In the genomic region with DNA sequence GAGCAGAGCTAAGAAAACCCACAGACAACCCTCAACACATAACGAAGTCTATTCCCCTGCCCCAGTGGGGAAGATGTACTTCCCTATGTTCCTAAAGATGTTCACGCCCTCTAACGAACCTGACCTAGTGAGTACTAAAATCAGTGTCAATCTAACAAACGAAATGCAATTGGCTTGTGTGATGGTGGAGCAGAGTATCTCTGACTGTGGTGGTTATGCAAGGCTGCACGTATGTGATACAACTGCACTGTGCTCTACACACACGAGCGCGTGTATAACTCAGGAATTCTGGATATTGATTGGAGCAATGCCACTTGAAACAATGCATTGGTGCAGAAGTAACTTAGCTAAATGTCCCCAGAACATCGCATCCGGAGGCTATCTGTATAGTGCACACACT, we compare ENCODE assay signal across 8 cellular contexts. TPM values are rescaled to one million over a fixed set of nuclear protein-coding genes. Genes with fewer than 3 reads are reported as not detected.
DNase-seq lines count a peak whose midpoint lies in the region; ATAC-seq, FAIRE-seq and TF ChIP-seq lines count a peak whose summit lies in the region.

No MANE protein-coding gene starts in this region.

- H3F3A ChIP-seq in PC-3 (ENCODE audit: low read length, unreplicated experiment) = no peaks in the 10 kb centered on the region

- H3K36me3 ChIP-seq in PC-3 (ENCODE audit: low read depth, low read length) (no peaks in the 10 kb centered on the region), osteoblast (ENCODE audit: insufficient read depth, low read length) (peaks cover 15% of the 10 kb centered on the region)

- ATAC-seq in PC-3 (no peak), HG02763 (IDR thresholded peaks at IDR 0.05; ENCODE audit: unreplicated experiment) (no peak), GM21360 (IDR thresholded peaks at IDR 0.05; ENCODE audit: unreplicated experiment) (no peak)

- TF ChIP-seq POLR2A in GM12892 (IDR thresholded peaks at IDR 0.05; ENCODE audit: low read depth, low read length) (no peak), erythroblast (IDR thresholded peaks at IDR 0.05; ENCODE audit: low read length) (no peak)

- FAIRE-seq in GM12892 (lab: Jason Lieb, UNC) = peak; percentile 24

- H3K27me3 ChIP-seq in PC-3 (ENCODE audit: low read length) = no peaks in the 10 kb centered on the region
- no peaks in the 10 kb centered on the region for H3K27me3 ChIP-seq in osteoblast (ENCODE audit: insufficient read depth, low read length)

- H3K27ac ChIP-seq in PC-3 (ENCODE audit: low read length) (no peak overlapping the region), osteoblast (ENCODE audit: low read depth, low read length) (peak overlapping the region; percentile 54)

- POLR2A ChIA-PET in PC-3 (lab: Charles Lee; ENCODE audit: unreplicated experiment) = no interaction called here

- peaks cover 4% of the 10 kb centered on the region for H3K4me1 ChIP-seq in PC-3 (ENCODE audit: insufficient read depth, low read length)
- peaks cover 23% of the 10 kb centered on the region for H3K4me1 ChIP-seq in osteoblast (ENCODE audit: insufficient read depth, low read length)

- H3K79me2 ChIP-seq in PC-3 (ENCODE audit: low read length) (peaks cover 41% of the 10 kb centered on the region), osteoblast (ENCODE audit: insufficient read depth, low read length) (peaks cover 46% of the 10 kb centered on the region)

- H3K4me2 ChIP-seq in PC-3 (ENCODE audit: low read length) (peak overlapping the region; percentile 86), osteoblast (ENCODE audit: insufficient read depth, low read length) (peak overlapping the region; percentile 94)

- BruUV-seq in PC-3 (replicated peaks; lab: Mats Ljungman, UMichigan) = TSS peak; percentile 37

- CTCF ChIA-PET in PC-3 (lab: Charles Lee) = no interaction called here

- peak overlapping the region; percentile 89 for H3K9ac ChIP-seq in PC-3 (ENCODE audit: low read length)

- H4K20me1 ChIP-seq in PC-3 (ENCODE audit: low read length) = 0 out of 2 replicates have a peak, but pooled peaks cover 4% of the 10 kb centered on the region
- H4K20me1 ChIP-seq in osteoblast (ENCODE audit: insufficient read depth, low read length) = peaks cover 23% of the 10 kb centered on the region

- no peaks in the 10 kb centered on the region for H3K9me3 ChIP-seq in PC-3 (ENCODE audit: low read length)
- H3K9me3 ChIP-seq in osteoblast (ENCODE audit: low read depth, low read length) = no peaks in the 10 kb centered on the region

- H3K4me3 ChIP-seq in PC-3 (ENCODE audit: low read length) = peak overlapping the region; percentile 75
- peak overlapping the region; percentile 79 for H3K4me3 ChIP-seq in osteoblast (ENCODE audit: insufficient read depth, low read length)

- no peak for TF ChIP-seq CTCF in PC-3 (conservative IDR thresholded peaks at IDR 0.05; ENCODE audit: low read depth, low read length)
- TF ChIP-seq CTCF in osteoblast (IDR thresholded peaks at IDR 0.05; ENCODE audit: extremely low read depth, low read depth, low read length) = no peak

- H3K9me2 ChIP-seq in PC-3 (replicated peaks; ENCODE audit: low read length) = no peaks in the 10 kb centered on the region

- H2AFZ ChIP-seq in PC-3 (ENCODE audit: low read length) (peak overlapping the region; percentile 40; the same call in 1 of the 2 replicates), osteoblast (ENCODE audit: low read length) (peak overlapping the region; percentile 63)

- intact Hi-C loops in PC-3 (cut with micrococcal nuclease) = loop anchor here (5.0 to 10.0 kb wide), 2 partner anchors 76 to 204 kb away; a partner anchor contains a TSS

- DNase-seq in GM12892 (ENCODE audit: insufficient read length) (no peak), PC-3 (peak; percentile 8), erythroblast (lab: John Stamatoyannopoulos, UW) (peak; percentile 43 to 51), osteoblast (ENCODE audit: insufficient read length, low spot score, missing footprints) (peak; percentile 69), islet precursor cell (no peak), NCI-H446 treated with DMSO at 0.1 percent for 48 hours (lab: John Stamatoyannopoulos, UW) (no peak)

RNA-seq across cellular contexts. Expression of a gene that starts 1.3 kb away (rescaled TPM):
- 3.7 TPM for polyA plus RNA-seq in GM12892 (2012; ENCODE audit: missing spikeins)
- total RNA-seq in PC-3 (2014; rRNA removed) (4.9 and 7.2 TPM in 2 replicates), osteoblast (7.2 and 9.4 TPM in 2 replicates)

RNA-seq across cellular contexts. Expression of a gene that starts 1.7 kb away (rescaled TPM):
- 36.3 TPM for polyA plus RNA-seq in GM12892 (2012; ENCODE audit: missing spikeins)
- total RNA-seq in PC-3 (2014; rRNA removed) = 22.0 and 33.2 TPM in 2 replicates
- total RNA-seq in osteoblast = 80.2 and 93.7 TPM in 2 replicates

Comparison
In these comparisons a context has a peak if more than half of its experiments do, and no peak if none do; other contexts are left out.
1. DNase-seq: peak in PC-3 (single experiment), erythroblast (2 of 2) and osteoblast (single experiment); none in GM12892 (single experiment), islet precursor cell (single experiment) and NCI-H446 treated with DMSO at 0.1 percent for 48 hours (single experiment).